ENCODE assay signal across 23 cellular contexts in the genomic region with DNA sequence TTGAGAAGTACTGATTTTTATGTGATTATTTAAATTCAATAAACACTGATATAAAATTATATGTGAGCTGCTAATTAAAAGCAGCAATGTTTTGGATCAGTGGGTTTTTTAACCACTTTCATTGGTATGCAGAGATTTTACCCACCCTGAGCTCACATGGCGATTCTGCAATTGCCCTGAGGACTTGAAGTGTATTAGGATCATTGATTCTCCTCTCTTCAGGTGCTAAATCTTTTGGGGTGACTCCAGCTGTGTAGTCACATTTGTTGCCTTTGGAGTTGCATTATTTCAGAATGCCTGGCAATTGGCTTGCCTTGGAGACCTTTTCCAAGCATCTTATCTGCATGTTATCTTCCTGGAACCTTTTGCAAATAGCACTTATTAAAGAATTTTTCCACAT. TPM values are rescaled to one million over a fixed set of nuclear protein-coding genes. Genes with fewer than 3 reads are reported as not detected.
"Had no signal": no experiment of that assay in that cellular context is flagged by ENCODE, and none has a peak within 500 bp of the region (broad histone marks: within the 10 kb centered on the region; RNA-seq: fewer than 3 reads in every experiment).

No MANE protein-coding gene starts in this region.

- H3K4me3 Mint-ChIP-seq: memory B cell; mesothelial cell of epicardium; naive B cell; nephron; neural progenitor cell; stimulated activated memory B cell treated with anti-CD40 and anti-IgM and Interleukin-4, amounts not matched to agents 10 μg/mL and 1 μg/mL and 100 μg/mL, for 72 hours had no signal

- H3K9me3 ChIP-seq: mucosa of descending colon, prostate gland, sigmoid colon, suprapubic skin, transverse colon, upper lobe of right lung, uterus had no signal

- DNase-seq: cerebellar nuclear complex; cortex of kidney; effector CD4-positive, alpha-beta T cell; mucosa of descending colon; naive B cell; right cardiac atrium; sigmoid colon; stimulated activated CD4-positive, alpha-beta T cell treated with anti-CD3 and anti-CD28 coated beads, Interleukin-4, amount 100 ng/mL, for 4 hours; stimulated activated naive CD8-positive, alpha-beta T cell treated with anti-CD3 and anti-CD28 coated beads, Interleukin-15, Interleukin-2, amounts not matched to agents 100 U/mL and 50 U/mL, for 24 hours; transverse colon; upper lobe of right lung; uterus had no signal

- H3K36me3 Mint-ChIP-seq: mesothelial cell of epicardium, naive B cell, neural progenitor cell had no signal

- H3K36me3 ChIP-seq: neural progenitor cell, prostate gland, sigmoid colon, suprapubic skin, transverse colon, upper lobe of right lung, uterus had no signal

- H3K9ac ChIP-seq: neural progenitor cell had no signal

- H3K27ac Mint-ChIP-seq: memory B cell; mesothelial cell of epicardium; neural progenitor cell; stimulated activated memory B cell treated with anti-CD40 and anti-IgM and Interleukin-4, amounts not matched to agents 10 μg/mL and 1 μg/mL and 100 μg/mL, for 72 hours had no signal

- H3K27me3 ChIP-seq: neural progenitor cell, sigmoid colon, suprapubic skin, transverse colon, upper lobe of right lung, uterus had no signal

- H3K4me1 ChIP-seq: neural progenitor cell, prostate gland, sigmoid colon, suprapubic skin, transverse colon, upper lobe of right lung, uterus had no signal

- H3K9me3 Mint-ChIP-seq: memory B cell, naive B cell, nephron, neural progenitor cell had no signal

- H3K4me1 Mint-ChIP-seq: nephron, neural progenitor cell had no signal

- H3K27ac ChIP-seq: neural progenitor cell, prostate gland, sigmoid colon, suprapubic skin, transverse colon, upper lobe of right lung, uterus had no signal

- H3K4me3 ChIP-seq: lung, mucosa of descending colon, neural progenitor cell, prostate gland, sigmoid colon, suprapubic skin, transverse colon, upper lobe of right lung, uterus had no signal

- H3K27me3 Mint-ChIP-seq: memory B cell; naive B cell; stimulated activated memory B cell treated with anti-CD40 and anti-IgM and Interleukin-4, amounts not matched to agents 10 μg/mL and 1 μg/mL and 100 μg/mL, for 72 hours had no signal

- ATAC-seq: left lobe of liver; mucosa of descending colon; right cardiac atrium; stimulated activated memory B cell treated with anti-CD40 and anti-IgM and Interleukin-4, amounts not matched to agents 10 μg/mL and 1 μg/mL and 100 μg/mL, for 72 hours; stimulated activated naive CD8-positive, alpha-beta T cell treated with anti-CD3 and anti-CD28 coated beads, Interleukin-15, Interleukin-2, amounts not matched to agents 100 U/mL and 50 U/mL, for 24 hours; upper lobe of right lung had no signal

RNA-seq across cellular contexts. Expression of gene UGT8, which starts 51.3 kb away (rescaled TPM):
- total RNA-seq: dermis microvascular lymphatic vessel endothelial cell, liver had no signal
